Comparison of ENCODE assay signal across 1 cellular context in genomic region chr20:53918949-53919361, GRCh38.
TF ChIP-seq lines count a peak whose summit lies in the region.

No MANE protein-coding gene starts in this region.

TF ChIP-seq in IMR-90, 13 proteins besides CTCF, POLR2A, EP300 and RAD21:
- no peak for TF ChIP-seq MXI1 (IDR thresholded peaks at IDR 0.05; ENCODE audit: borderline replicate concordance, low read depth, low read length)
- TF ChIP-seq FOS (IDR thresholded peaks at IDR 0.05; ENCODE audit: low read depth, low read length) = no peak
- no peak for TF ChIP-seq ELK1 (IDR thresholded peaks at IDR 0.05; ENCODE audit: borderline replicate concordance, low read depth, low read length)
- no peak for TF ChIP-seq RCOR1 (IDR thresholded peaks at IDR 0.05; ENCODE audit: insufficient replicate concordance, low read length)
- no peak for TF ChIP-seq USF2 (IDR thresholded peaks at IDR 0.05; ENCODE audit: low read depth, low read length)
- no peak for TF ChIP-seq MAZ (IDR thresholded peaks at IDR 0.05; ENCODE audit: borderline replicate concordance, low read depth, low read length)
- TF ChIP-seq MAFK (IDR thresholded peaks at IDR 0.05; ENCODE audit: low read depth, low read length) = no peak
- no peak for TF ChIP-seq CEBPB (IDR thresholded peaks at IDR 0.05; ENCODE audit: low read depth, low read length)
